In genomic region chr2:193783681-193784080, GRCh38 we compare ENCODE assay signal across 20 cellular contexts.
"Had no signal": no experiment of that assay in that cellular context is flagged by ENCODE, and none has a peak within 500 bp of the region (broad histone marks: within the 10 kb centered on the region; RNA-seq: fewer than 3 reads in every experiment).

No MANE protein-coding gene starts in this region.

- H3K27me3 Mint-ChIP-seq: activated CD4-positive, alpha-beta memory T cell treated with anti-CD3 and anti-CD28 coated beads, Interleukin-2, amount 10 ng/mL, durations not matched to agents 7 days and 5 days; activated CD4-positive, alpha-beta T cell treated with anti-CD3 and anti-CD28 coated beads, Interleukin-2, amount 10 ng/mL, durations not matched to agents 24 days and 14 days; activated naive CD4-positive, alpha-beta T cell treated with anti-CD3 and anti-CD28 coated beads, Interleukin-2, amount 10 ng/mL, durations not matched to agents 7 days and 5 days; natural killer cell treated with Interleukin-12 subunit alpha and Interleukin-12 subunit beta and Interleukin-15 and Interleukin-18, amount 100 ng/mL, for 72 hours; stimulated activated memory B cell treated with anti-CD40 and anti-IgM and Interleukin-4, amounts not matched to agents 10 μg/mL and 1 μg/mL and 100 μg/mL, for 72 hours had no signal

- H3K27me3 ChIP-seq: gastrocnemius medialis, ovary, stomach, transverse colon had no signal

- H3K27ac Mint-ChIP-seq: activated CD4-positive, alpha-beta memory T cell treated with anti-CD3 and anti-CD28 coated beads, Interleukin-2, amount 10 ng/mL, durations not matched to agents 7 days and 5 days; activated CD4-positive, alpha-beta T cell treated with anti-CD3 and anti-CD28 coated beads, Interleukin-2, amount 10 ng/mL, durations not matched to agents 24 days and 14 days; activated naive CD4-positive, alpha-beta T cell treated with anti-CD3 and anti-CD28 coated beads, Interleukin-2, amount 10 ng/mL, durations not matched to agents 7 days and 5 days; mesothelial cell of epicardium; natural killer cell treated with Interleukin-12 subunit alpha and Interleukin-12 subunit beta and Interleukin-15 and Interleukin-18, amount 100 ng/mL, for 72 hours; stimulated activated memory B cell treated with anti-CD40 and anti-IgM and Interleukin-4, amounts not matched to agents 10 μg/mL and 1 μg/mL and 100 μg/mL, for 72 hours had no signal

- H3K27ac ChIP-seq: epithelial cell of prostate, gastrocnemius medialis, ovary, prostate gland, skin epidermis, stomach, transverse colon had no signal

- DNase-seq: activated CD4-positive, alpha-beta memory T cell treated with anti-CD3 and anti-CD28 coated beads, Interleukin-2, amount 10 ng/mL, durations not matched to agents 7 days and 5 days; activated CD4-positive, alpha-beta T cell treated with anti-CD3 and anti-CD28 coated beads, Interleukin-2, amount 10 ng/mL, durations not matched to agents 24 days and 14 days; activated effector memory CD4-positive, alpha-beta T cell treated with anti-CD3 and anti-CD28 coated beads, Interleukin-2, amount 50 U/mL, for 16 hours; activated naive CD4-positive, alpha-beta T cell treated with anti-CD3 and anti-CD28 coated beads, Interleukin-2, amount 10 ng/mL, durations not matched to agents 7 days and 5 days; gastrocnemius medialis; hippocampal formation; left ventricle myocardium superior; mammary epithelial cell; ovary; right cardiac atrium; stimulated activated CD4-positive, alpha-beta T cell treated with anti-CD3 and anti-CD28 coated beads, Interleukin-2, amount 100 ng/mL, for 24 hours; stomach; T-helper 2 cell; transverse colon had no signal

- H3K4me1 ChIP-seq: gastrocnemius medialis, prostate gland, stomach, transverse colon had no signal

- H3K9me3 ChIP-seq: gastrocnemius medialis, ovary, prostate gland, stomach, transverse colon had no signal

- H3K4me3 Mint-ChIP-seq: activated CD4-positive, alpha-beta memory T cell treated with anti-CD3 and anti-CD28 coated beads, Interleukin-2, amount 10 ng/mL, durations not matched to agents 7 days and 5 days; activated CD4-positive, alpha-beta T cell treated with anti-CD3 and anti-CD28 coated beads, Interleukin-2, amount 10 ng/mL, durations not matched to agents 24 days and 14 days; activated naive CD4-positive, alpha-beta T cell treated with anti-CD3 and anti-CD28 coated beads, Interleukin-2, amount 10 ng/mL, durations not matched to agents 7 days and 5 days; mesothelial cell of epicardium; natural killer cell treated with Interleukin-12 subunit alpha and Interleukin-12 subunit beta and Interleukin-15 and Interleukin-18, amount 100 ng/mL, for 72 hours; stimulated activated memory B cell treated with anti-CD40 and anti-IgM and Interleukin-4, amounts not matched to agents 10 μg/mL and 1 μg/mL and 100 μg/mL, for 72 hours had no signal

- H3K4me3 ChIP-seq: gastrocnemius medialis, ovary, prostate gland, skin epidermis, stomach, transverse colon had no signal

- H3K4me1 Mint-ChIP-seq: activated CD4-positive, alpha-beta memory T cell treated with anti-CD3 and anti-CD28 coated beads, Interleukin-2, amount 10 ng/mL, durations not matched to agents 7 days and 5 days; activated CD4-positive, alpha-beta T cell treated with anti-CD3 and anti-CD28 coated beads, Interleukin-2, amount 10 ng/mL, durations not matched to agents 24 days and 14 days; activated naive CD4-positive, alpha-beta T cell treated with anti-CD3 and anti-CD28 coated beads, Interleukin-2, amount 10 ng/mL, durations not matched to agents 7 days and 5 days; mesothelial cell of epicardium; stimulated activated memory B cell treated with anti-CD40 and anti-IgM and Interleukin-4, amounts not matched to agents 10 μg/mL and 1 μg/mL and 100 μg/mL, for 72 hours had no signal

- ATAC-seq: gastrocnemius medialis; left ventricle myocardium superior; natural killer cell treated with Interleukin-12 subunit alpha and Interleukin-12 subunit beta and Interleukin-15 and Interleukin-18, amount 100 ng/mL, for 72 hours; right cardiac atrium; stimulated activated memory B cell treated with anti-CD40 and anti-IgM and Interleukin-4, amounts not matched to agents 10 μg/mL and 1 μg/mL and 100 μg/mL, for 72 hours had no signal

- H3K36me3 ChIP-seq: gastrocnemius medialis, ovary, prostate gland, stomach, transverse colon had no signal

- H3K9me3 Mint-ChIP-seq: activated CD4-positive, alpha-beta memory T cell treated with anti-CD3 and anti-CD28 coated beads, Interleukin-2, amount 10 ng/mL, durations not matched to agents 7 days and 5 days; activated CD4-positive, alpha-beta T cell treated with anti-CD3 and anti-CD28 coated beads, Interleukin-2, amount 10 ng/mL, durations not matched to agents 24 days and 14 days; activated naive CD4-positive, alpha-beta T cell treated with anti-CD3 and anti-CD28 coated beads, Interleukin-2, amount 10 ng/mL, durations not matched to agents 7 days and 5 days; stimulated activated memory B cell treated with anti-CD40 and anti-IgM and Interleukin-4, amounts not matched to agents 10 μg/mL and 1 μg/mL and 100 μg/mL, for 72 hours had no signal

- H3K36me3 Mint-ChIP-seq: activated naive CD4-positive, alpha-beta T cell treated with anti-CD3 and anti-CD28 coated beads, Interleukin-2, amount 10 ng/mL, durations not matched to agents 7 days and 5 days; mesothelial cell of epicardium; stimulated activated memory B cell treated with anti-CD40 and anti-IgM and Interleukin-4, amounts not matched to agents 10 μg/mL and 1 μg/mL and 100 μg/mL, for 72 hours had no signal
